In genomic region chr1:21396516-21396915, GRCh38 we compare ENCODE assay signal across 21 cellular contexts.
"Had no signal": no experiment of that assay in that cellular context is flagged by ENCODE, and none has a peak within 500 bp of the region (broad histone marks: within the 10 kb centered on the region; RNA-seq: fewer than 3 reads in every experiment).

No MANE protein-coding gene starts in this region.

- H3K9me3 Mint-ChIP-seq: activated naive CD4-positive, alpha-beta T cell treated with anti-CD3 and anti-CD28 coated beads, Interleukin-2, amount 50 U/mL, for 24 hours; nephron; stimulated activated effector memory CD8-positive, alpha-beta T cell treated with anti-CD3 and anti-CD28 coated beads, Interleukin-12 subunit alpha, Interleukin-12 subunit beta, amount 100 ng/mL, for 72 hours had no signal

- H3K27me3 ChIP-seq: breast epithelium, vagina had no signal

- ATAC-seq: gastroesophageal sphincter; heart right ventricle; stimulated activated effector memory CD8-positive, alpha-beta T cell treated with anti-CD3 and anti-CD28 coated beads, Interleukin-12 subunit alpha, Interleukin-12 subunit beta, amount 100 ng/mL, for 72 hours had no signal

- DNase-seq: activated CD4-positive, alpha-beta T cell treated with anti-CD3 and anti-CD28 coated beads, Interleukin-2, amount 50 U/mL, for 4 hours; activated gamma-delta T cell; heart right ventricle; kidney glomerular epithelial cell; left ventricle myocardium inferior; mammary epithelial cell; midbrain; occipital lobe; posterior cingulate gyrus; sigmoid colon; stimulated activated CD4-positive, alpha-beta T cell treated with anti-CD3 and anti-CD28 coated beads, Interleukin-4, amount 100 ng/mL, for 24 hours; stomach; trophoblast cell had no signal

- H3K4me1 Mint-ChIP-seq: activated naive CD4-positive, alpha-beta T cell treated with anti-CD3 and anti-CD28 coated beads, Interleukin-2, amount 50 U/mL, for 24 hours; nephron; stimulated activated effector memory CD8-positive, alpha-beta T cell treated with anti-CD3 and anti-CD28 coated beads, Interleukin-12 subunit alpha, Interleukin-12 subunit beta, amount 100 ng/mL, for 72 hours had no signal

- H3K36me3 Mint-ChIP-seq: activated naive CD4-positive, alpha-beta T cell treated with anti-CD3 and anti-CD28 coated beads, Interleukin-2, amount 50 U/mL, for 24 hours; stimulated activated effector memory CD8-positive, alpha-beta T cell treated with anti-CD3 and anti-CD28 coated beads, Interleukin-12 subunit alpha, Interleukin-12 subunit beta, amount 100 ng/mL, for 72 hours had no signal

- H3K36me3 ChIP-seq: breast epithelium, esophagus muscularis mucosa, gastroesophageal sphincter, heart right ventricle, left ventricle myocardium inferior, sigmoid colon, stomach, vagina had no signal

- H3K4me3 ChIP-seq: breast epithelium, coronary artery, esophagus muscularis mucosa, gastroesophageal sphincter, heart right ventricle, left ventricle myocardium inferior, sigmoid colon, stomach, vagina had no signal

- H3K4me3 Mint-ChIP-seq: activated naive CD4-positive, alpha-beta T cell treated with anti-CD3 and anti-CD28 coated beads, Interleukin-2, amount 50 U/mL, for 24 hours; nephron; stimulated activated effector memory CD8-positive, alpha-beta T cell treated with anti-CD3 and anti-CD28 coated beads, Interleukin-12 subunit alpha, Interleukin-12 subunit beta, amount 100 ng/mL, for 72 hours had no signal

- H3K27ac ChIP-seq: breast epithelium, coronary artery, esophagus muscularis mucosa, gastroesophageal sphincter, heart right ventricle, left ventricle myocardium inferior, sigmoid colon, stomach, vagina had no signal

- H3K4me1 ChIP-seq: breast epithelium, esophagus muscularis mucosa, gastroesophageal sphincter, left ventricle myocardium inferior, sigmoid colon, stomach, vagina had no signal

- H3K27me3 Mint-ChIP-seq: activated naive CD4-positive, alpha-beta T cell treated with anti-CD3 and anti-CD28 coated beads, Interleukin-2, amount 50 U/mL, for 24 hours had no signal

- H3K9me3 ChIP-seq: breast epithelium, esophagus muscularis mucosa, gastroesophageal sphincter, heart right ventricle, left ventricle myocardium inferior, sigmoid colon, stomach, vagina had no signal

- H3K27ac Mint-ChIP-seq: activated naive CD4-positive, alpha-beta T cell treated with anti-CD3 and anti-CD28 coated beads, Interleukin-2, amount 50 U/mL, for 24 hours; nephron; stimulated activated effector memory CD8-positive, alpha-beta T cell treated with anti-CD3 and anti-CD28 coated beads, Interleukin-12 subunit alpha, Interleukin-12 subunit beta, amount 100 ng/mL, for 72 hours had no signal
